ENCODE assay signal across 1 cellular context in the genomic region with DNA sequence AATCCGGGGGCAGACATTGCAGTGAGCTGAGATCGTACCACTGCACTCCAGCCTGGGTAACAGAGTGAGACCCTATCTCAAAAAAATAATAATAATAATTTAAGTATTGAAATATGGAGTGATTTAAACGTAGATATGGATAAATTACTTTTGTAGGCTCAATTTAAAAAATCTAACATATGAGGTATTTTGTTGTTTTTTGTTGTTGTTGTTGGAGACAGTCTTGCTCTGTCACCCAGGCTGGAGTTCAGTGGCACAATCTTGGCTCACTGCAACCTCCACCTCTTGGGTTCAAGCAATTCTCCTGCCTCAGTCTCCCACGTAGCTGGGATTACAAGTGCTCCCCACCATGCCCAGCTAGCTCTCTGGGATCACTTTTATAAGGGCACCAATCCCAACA. TPM values are rescaled to one million over a fixed set of nuclear protein-coding genes. Genes with fewer than 3 reads are reported as not detected.
"Had no signal": no experiment of that assay in that cellular context is flagged by ENCODE, and none has a peak within 500 bp of the region (broad histone marks: within the 10 kb centered on the region; RNA-seq: fewer than 3 reads in every experiment).

No MANE protein-coding gene starts in this region.

RNA-seq across cellular contexts. Expression of gene BORA, which starts 57.0 kb away (rescaled TPM):
- total RNA-seq: ascending aorta had no signal
